In genomic region chr7:84181628-84182027, GRCh38 we compare ENCODE assay signal across 14 cellular contexts. TPM values are rescaled to one million over a fixed set of nuclear protein-coding genes. Genes with fewer than 3 reads are reported as not detected.
DNase-seq lines count a peak whose midpoint lies in the region; ATAC-seq and TF ChIP-seq lines count a peak whose summit lies in the region.
"Had no signal": no experiment of that assay in that cellular context is flagged by ENCODE, and none has a peak within 500 bp of the region (broad histone marks: within the 10 kb centered on the region; RNA-seq: fewer than 3 reads in every experiment).

No MANE protein-coding gene starts in this region.

- no TSS peak for BruUV-seq in OCI-LY7 (replicated peaks; lab: Mats Ljungman, UMichigan)

- H3K9me2 ChIP-seq in OCI-LY7 (ENCODE audit: insufficient read depth, low read length): no peaks in the 10 kb centered on the region

- H3K9ac ChIP-seq in OCI-LY3 (ENCODE audit: low read length): no peak overlapping the region

- intact Hi-C loops in OCI-LY7 (cut with micrococcal nuclease; ENCODE audit: unreplicated experiment): no loop called here

- POLR2A ChIA-PET in HEK293 (lab: Yijun Ruan, JAX) (no interaction called here), OCI-LY7 (lab: Charles Lee) (no interaction called here)

- H4K20me1 ChIP-seq in OCI-LY3 (ENCODE audit: insufficient read depth, low read length): no peaks in the 10 kb centered on the region
- H4K20me1 ChIP-seq in OCI-LY7 (ENCODE audit: insufficient read depth, low read length): no peaks in the 10 kb centered on the region

- no peak overlapping the region for H2AFZ ChIP-seq in OCI-LY3 (ENCODE audit: low read depth, low read length)
- no peak overlapping the region for H2AFZ ChIP-seq in OCI-LY7 (ENCODE audit: low read length)

- CTCF ChIA-PET in HEK293 (lab: Yijun Ruan, JAX): interaction anchor here (1.0 kb wide), 1 partner anchor 201 kb away, joined by 3 read pairs; no protein-coding TSS in a partner anchor
- CTCF ChIA-PET in OCI-LY7 (lab: Charles Lee; ENCODE audit: unreplicated experiment): no interaction called here

- H3K27ac ChIP-seq in HEK293 (ENCODE audit: extremely low read depth, low read depth, low read length) (no peak overlapping the region; the same call in 1 of the 2 replicates), OCI-LY3 (ENCODE audit: low read length) (peak overlapping the region; percentile 32; the same call in 1 of the 2 replicates), OCI-LY7 (ENCODE audit: low read depth, low read length, poor library complexity, severe bottlenecking) (no peak overlapping the region)

- H3K27me3 ChIP-seq in OCI-LY3 (ENCODE audit: low read depth, low read length): no peaks in the 10 kb centered on the region

- H3K4me1 ChIP-seq in HEK293 (ENCODE audit: control insufficient read depth, insufficient read depth, low read length): peaks cover 21% of the 10 kb centered on the region
- peaks cover 34% of the 10 kb centered on the region for H3K4me1 ChIP-seq in OCI-LY3 (ENCODE audit: low read length)
- H3K4me1 ChIP-seq in OCI-LY7 (ENCODE audit: insufficient read depth, low read length, poor library complexity, severe bottlenecking): no peaks in the 10 kb centered on the region

- H3K36me3 ChIP-seq in HEK293 (ENCODE audit: control insufficient read depth in 2 of 2, insufficient read depth in 1 of 2, low read length in 2 of 2): no peaks in the 10 kb centered on the region; a peak in 1 of 3 replicates
- no peaks in the 10 kb centered on the region for H3K36me3 ChIP-seq in OCI-LY3 (replicated peaks; ENCODE audit: low read depth, low read length)
- no peaks in the 10 kb centered on the region for H3K36me3 ChIP-seq in OCI-LY7 (ENCODE audit: insufficient read depth, low read length)

- H3K4me3 ChIP-seq in HEK293 (ENCODE audit: low read depth, low read length) (no peak overlapping the region), OCI-LY3 (ENCODE audit: low read length) (peak overlapping the region; percentile 40), OCI-LY7 (ENCODE audit: low read depth, low read length, poor library complexity, severe bottlenecking) (no peak overlapping the region)

- DNase-seq in fibroblast of peridontal ligament (ENCODE audit: extremely low read depth): peak; percentile 38
- DNase-seq in OCI-LY7 (ENCODE audit: low spot score): no peak
- DNase-seq in NCI-H226: no peak
- no peak for DNase-seq in activated CD4-positive, alpha-beta T cell treated with anti-CD3 and anti-CD28 coated beads for 1 hour
- DNase-seq: C1 segment of cervical spinal cord, EL, NCI-H1436, NCI-H2081 treated with DMSO at 0.1 percent for 48 hours, NCI-H345, Right ventricle myocardium superior, T-helper 2 cell had no signal

- no peaks in the 10 kb centered on the region for H3K9me3 ChIP-seq in HEK293 (ENCODE audit: control insufficient read depth, insufficient read depth, low read depth, low read length)
- no peaks in the 10 kb centered on the region for H3K9me3 ChIP-seq in OCI-LY3 (ENCODE audit: insufficient read depth, low read length)
- H3K9me3 ChIP-seq in OCI-LY7 (ENCODE audit: low read length): no peaks in the 10 kb centered on the region

- no peak for ATAC-seq in GM18868 (IDR thresholded peaks at IDR 0.05; ENCODE audit: unreplicated experiment)

- TF ChIP-seq CTCF in HEK293 (tag by site-specific recombination; IDR thresholded peaks at IDR 0.05) (no peak), OCI-LY3 (IDR thresholded peaks at IDR 0.05; ENCODE audit: low read depth, low read length) (no peak), OCI-LY7 (conservative IDR thresholded peaks at IDR 0.05; ENCODE audit: low read length) (no peak)

- H3K79me2 ChIP-seq in OCI-LY3 (ENCODE audit: low read length) (no peaks in the 10 kb centered on the region), OCI-LY7 (ENCODE audit: insufficient read depth, low read depth, low read length) (no peaks in the 10 kb centered on the region)

- peak overlapping the region; percentile 64 for H3K4me2 ChIP-seq in OCI-LY3 (ENCODE audit: low read length)
- H3K4me2 ChIP-seq in OCI-LY7 (ENCODE audit: low read length): no peak overlapping the region

TF ChIP-seq in HEK293, 187 proteins besides CTCF, POLR2A, EP300 and RAD21:
- TF ChIP-seq SCRT1 (tag by site-specific recombination; IDR thresholded peaks at IDR 0.05; ENCODE audit: borderline replicate concordance) (no peak), PRDM6 (tag by site-specific recombination; IDR thresholded peaks at IDR 0.05) (0 out of 2 replicates have a peak, but pooled peaks have one; percentile 32), ZNF48 (tag by site-specific recombination; IDR thresholded peaks at IDR 0.05) (no peak)
TF ChIP-seq in HEK293: peak in this region for 1.

RNA-seq across cellular contexts. Expression of gene SEMA3A, which starts 13.0 kb away (rescaled TPM):
- total RNA-seq in OCI-LY7 (2014; rRNA removed; shearing (Covaris generic)): not detected in 2 replicates
- total RNA-seq in OCI-LY7 (2022): not detected in 2 replicates
